ENCODE assay signal across 18 cellular contexts in the genomic region with DNA sequence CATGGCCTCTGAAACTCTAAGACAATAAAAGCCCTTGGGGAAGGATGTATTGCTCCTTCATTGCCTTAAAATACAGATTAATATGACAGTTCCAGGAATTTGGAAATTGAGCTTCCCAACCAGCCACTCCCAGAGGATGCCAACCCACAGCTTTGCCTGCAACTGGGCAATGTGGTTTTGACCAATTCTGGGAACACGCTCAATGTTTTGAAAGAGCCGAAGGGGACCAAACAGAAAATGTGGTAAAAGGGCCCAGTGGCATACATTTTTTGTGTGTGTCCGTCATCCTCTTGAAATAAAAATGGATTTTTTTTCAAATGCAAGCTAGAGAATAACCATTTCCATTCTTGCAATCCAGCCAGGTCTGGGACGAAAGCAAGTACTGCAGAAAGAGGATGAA.
DNase-seq lines count a peak whose midpoint lies in the region; ATAC-seq and TF ChIP-seq lines count a peak whose summit lies in the region.
"Had no signal": no experiment of that assay in that cellular context is flagged by ENCODE, and none has a peak within 500 bp of the region (broad histone marks: within the 10 kb centered on the region; RNA-seq: fewer than 3 reads in every experiment).

No MANE protein-coding gene starts in this region.

- no peaks in the 10 kb centered on the region for H3K9me3 ChIP-seq in H9 (ENCODE audit: control insufficient read depth, low read depth, low read length)
- H3K9me3 ChIP-seq in neural progenitor cell (ENCODE audit: low read depth): no peaks in the 10 kb centered on the region

- H3K4me2 ChIP-seq in H9 (ENCODE audit: insufficient read depth, insufficient read length, low read length) (no peak overlapping the region), neural progenitor cell (no peak overlapping the region)

- ATAC-seq in HG03025 (IDR thresholded peaks at IDR 0.05; ENCODE audit: low FRiP score, unreplicated experiment) (no peak), GM18907 (IDR thresholded peaks at IDR 0.05; ENCODE audit: unreplicated experiment) (no peak)
- ATAC-seq: PC-3 had no signal

- no peaks in the 10 kb centered on the region for H3K79me1 ChIP-seq in H9 (ENCODE audit: insufficient read depth, low read depth, low read length, poor library complexity, severe bottlenecking)

- no peaks in the 10 kb centered on the region for H3F3A ChIP-seq in neural progenitor cell (ENCODE audit: low read depth)

- H2BK120ac ChIP-seq in H9 (ENCODE audit: low read depth, low read length, poor library complexity, severe bottlenecking): no peak overlapping the region

- no peak overlapping the region for H4K5ac ChIP-seq in H9 (ENCODE audit: insufficient read length, low read depth, low read length)

- DNase-seq in AG08395 (ENCODE audit: low spot score) (peak; percentile 53), H9 (no peak), chondrocyte (ENCODE audit: low spot score) (no peak), neural progenitor cell (ENCODE audit: low spot score) (no peak), DMS114 treated with DMSO at 0.1 percent for 48 hours (lab: John Stamatoyannopoulos, UW; ENCODE audit: unreplicated experiment) (no peak), DMS 273 treated with DMSO at 0.1 percent for 48 hours (lab: John Stamatoyannopoulos, UW) (no peak)
- DNase-seq: 8988T, C1 segment of cervical spinal cord, GF-D8, KG1, MM.1S, NCI-H1092 treated with DMSO at 0.1 percent for 48 hours, NCI-H2081 treated with DMSO at 0.1 percent for 48 hours, NCI-H510A, NCI-H774, PC-3 had no signal

- H3K27ac ChIP-seq in H9 (ENCODE audit: insufficient read length, low read depth, low read length) (no peak overlapping the region), neural progenitor cell (no peak overlapping the region)

- H3K4me1 ChIP-seq in H9 (ENCODE audit: insufficient read depth, low read length): peaks cover 2% of the 10 kb centered on the region; the same call in 1 of the 2 replicates
- no peaks in the 10 kb centered on the region for H3K4me1 ChIP-seq in neural progenitor cell

- peak overlapping the region; percentile 45 for H2AFZ ChIP-seq in H9 (ENCODE audit: low read length)
- H2AFZ ChIP-seq in neural progenitor cell (replicated peaks): peak overlapping the region; percentile 26

- H2BK12ac ChIP-seq in H9 (ENCODE audit: insufficient read length, low read depth, low read length): no peak overlapping the region

- H3K23me2 ChIP-seq in H9 (ENCODE audit: insufficient read length, low read depth, low read length, poor library complexity, severe bottlenecking): no peaks in the 10 kb centered on the region

- H4K8ac ChIP-seq in H9 (replicated peaks; ENCODE audit: insufficient read length, low read depth, low read length): no peak overlapping the region

- TF ChIP-seq CTCF in H9 (conservative IDR thresholded peaks at IDR 0.05) (no peak), chondrocyte (IDR thresholded peaks at IDR 0.05) (no peak), neural progenitor cell (IDR thresholded peaks at IDR 0.05) (no peak)

- no peak overlapping the region for H2BK15ac ChIP-seq in H9 (ENCODE audit: low read depth, low read length)

- H3K14ac ChIP-seq in H9 (ENCODE audit: insufficient read depth, low read length): no peak overlapping the region

- no peaks in the 10 kb centered on the region for H3K27me3 Mint-ChIP-seq in H9 (ENCODE audit: low read depth)
- no peaks in the 10 kb centered on the region for H3K27me3 Mint-ChIP-seq in chondrocyte (ENCODE audit: low read depth)
- H3K27me3 Mint-ChIP-seq in neural progenitor cell (ENCODE audit: insufficient read depth, low read depth): peaks cover 3% of the 10 kb centered on the region

- no peak overlapping the region for H3K18ac ChIP-seq in H9 (ENCODE audit: insufficient read length, low read depth, low read length)

- H3K27ac Mint-ChIP-seq in H9: no peak overlapping the region
- H3K27ac Mint-ChIP-seq in chondrocyte (ENCODE audit: unreplicated experiment): peak overlapping the region; percentile 32
- H3K27ac Mint-ChIP-seq in neural progenitor cell: no peak overlapping the region

- no peak overlapping the region for H3K4me3 ChIP-seq in neural progenitor cell

- no peak overlapping the region for H3K56ac ChIP-seq in H9 (ENCODE audit: insufficient read length, low read depth, low read length)

- H2BK20ac ChIP-seq in H9 (ENCODE audit: low read depth, low read length, poor library complexity, severe bottlenecking): no peak overlapping the region

- H3K23ac ChIP-seq in H9 (ENCODE audit: insufficient read length, low read depth, low read length): no peak overlapping the region

- H3K4me3 Mint-ChIP-seq in H9 (no peak overlapping the region), chondrocyte (ENCODE audit: unreplicated experiment) (no peak overlapping the region), neural progenitor cell (no peak overlapping the region)

- WGBS in H9 (ENCODE audit: extremely low coverage, insufficient read length, low lambda C conversion rate): no CpG with 5 or more reads among the region's 4 CpGs

- H3K36me3 Mint-ChIP-seq in H9 (ENCODE audit: insufficient read depth in 1 of 3, low read depth in 3 of 3): no peaks in the 10 kb centered on the region
- no peaks in the 10 kb centered on the region for H3K36me3 Mint-ChIP-seq in chondrocyte (ENCODE audit: low read depth)
- H3K36me3 Mint-ChIP-seq in neural progenitor cell: no peaks in the 10 kb centered on the region

- no peaks in the 10 kb centered on the region for H3K36me3 ChIP-seq in neural progenitor cell

- H3K9me3 Mint-ChIP-seq in H9 (no peaks in the 10 kb centered on the region), chondrocyte (ENCODE audit: low read depth) (no peaks in the 10 kb centered on the region), neural progenitor cell (no peaks in the 10 kb centered on the region)

- H2AK5ac ChIP-seq in H9 (ENCODE audit: insufficient read length, low read length): no peak overlapping the region

- H4K91ac ChIP-seq in H9 (ENCODE audit: insufficient read length, low read depth, low read length): no peak overlapping the region

- H3K4me1 Mint-ChIP-seq in H9 (peaks cover 24 to 25% of the 10 kb centered on the region in 2 experiments), chondrocyte (ENCODE audit: low read depth) (peaks cover 4% of the 10 kb centered on the region), neural progenitor cell (no peaks in the 10 kb centered on the region)

- H3K27me3 ChIP-seq in H9 (ENCODE audit: insufficient read depth, low read length) (no peaks in the 10 kb centered on the region), neural progenitor cell (no peaks in the 10 kb centered on the region)

- no peak overlapping the region for H3K4ac ChIP-seq in H9 (ENCODE audit: low read depth, low read length)

- no peaks in the 10 kb centered on the region for H3K79me2 ChIP-seq in H9 (ENCODE audit: insufficient read depth, low read length)
- H3K79me2 ChIP-seq in neural progenitor cell (ENCODE audit: low read depth): no peaks in the 10 kb centered on the region

- no peak overlapping the region for H2BK5ac ChIP-seq in H9 (ENCODE audit: insufficient read length, low read length)

- H3T11ph ChIP-seq in H9 (ENCODE audit: low read length): no peak overlapping the region

- no peaks in the 10 kb centered on the region for H4K20me1 ChIP-seq in H9 (ENCODE audit: control insufficient read depth, insufficient read depth, insufficient read length)
- no peaks in the 10 kb centered on the region for H4K20me1 ChIP-seq in neural progenitor cell (ENCODE audit: low read depth)

- no peak overlapping the region for H3K9ac ChIP-seq in H9 (ENCODE audit: extremely low read depth, insufficient read length, low read length)
- H3K9ac ChIP-seq in neural progenitor cell: no peak overlapping the region
